In the genomic region with DNA sequence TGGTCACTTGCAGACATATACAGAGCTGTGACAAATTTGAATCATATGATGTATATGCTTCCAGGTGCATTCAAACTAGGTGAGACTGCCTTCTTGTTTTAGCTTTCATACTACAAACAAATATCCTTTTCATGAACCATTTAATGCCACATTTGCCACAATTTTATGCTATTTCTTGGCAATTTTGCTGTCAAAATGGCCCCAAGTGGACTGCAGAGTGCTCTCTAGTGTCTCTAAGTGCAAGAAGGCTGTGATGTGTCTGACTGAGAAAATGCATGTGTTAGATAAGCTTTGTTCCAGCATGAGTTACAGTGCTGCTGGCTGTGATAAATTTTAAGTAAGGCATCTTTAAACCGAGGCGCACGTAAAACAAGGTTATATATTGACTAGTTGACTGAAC, we compare ENCODE assay signal across 34 cellular contexts. TPM values are rescaled to one million over a fixed set of nuclear protein-coding genes. Genes with fewer than 3 reads are reported as not detected.
"Had no signal": no experiment of that assay in that cellular context is flagged by ENCODE, and none has a peak within 500 bp of the region (broad histone marks: within the 10 kb centered on the region; RNA-seq: fewer than 3 reads in every experiment).

No MANE protein-coding gene starts in this region.

- H3K4me3 ChIP-seq: adrenal gland, ascending aorta, body of pancreas, breast epithelium, cardiac muscle cell had no signal

- H3K27ac ChIP-seq: adrenal gland, ascending aorta, body of pancreas, brain microvascular endothelial cell, breast epithelium, cardiac muscle cell had no signal

- H3K36me3 ChIP-seq: adrenal gland, ascending aorta, brain microvascular endothelial cell, breast epithelium, cardiac muscle cell had no signal

- H3K27me3 ChIP-seq: adrenal gland, ascending aorta, body of pancreas, brain microvascular endothelial cell, cardiac muscle cell had no signal

- H3K9me3 ChIP-seq: adrenal gland, ascending aorta, breast epithelium had no signal

- FAIRE-seq: astrocyte, bronchial epithelial cell had no signal

- DNase-seq: activated effector memory CD4-positive, alpha-beta T cell treated with anti-CD3 and anti-CD28 coated beads, Interleukin-2, amount 50 U/mL, for 16 hours; activated effector memory CD4-positive, alpha-beta T cell treated with Interleukin-2 at 50 U/mL for 16 hours; activated gamma-delta T cell; activated gamma-delta T cell treated with Interleukin-2 at 50 U/mL for 16 hours; activated naive CD4-positive, alpha-beta T cell; activated naive CD4-positive, alpha-beta T cell treated with anti-CD3 and anti-CD28 coated beads for 36 hours; activated naive CD4-positive, alpha-beta T cell treated with anti-CD3 and anti-CD28 coated beads, Interleukin-2, amount 10 ng/mL, durations not matched to agents 7 days and 5 days; activated naive CD4-positive, alpha-beta T cell treated with anti-CD3 and anti-CD28 coated beads, Interleukin-2, amount 50 U/mL, for 16 hours; activated naive CD4-positive, alpha-beta T cell treated with Interleukin-2 at 50 U/mL for 16 hours; activated naive CD8-positive, alpha-beta T cell treated with anti-CD3 and anti-CD28 coated beads for 36 hours; activated naive CD8-positive, alpha-beta T cell treated with anti-CD3 and anti-CD28 coated beads, Interleukin-2, amount 10 ng/mL, durations not matched to agents 7 days and 5 days; activated naive CD8-positive, alpha-beta T cell treated with anti-CD3 and anti-CD28 coated beads, Interleukin-2, amount 50 U/mL, for 24 hours; activated T-cell treated with anti-CD3 and anti-CD28 coated beads for 4 hours; activated T-cell treated with anti-CD3 and anti-CD28 coated beads, Interleukin-2, amount 50 U/mL, for 1 hour; activated T-cell treated with anti-CD3 and anti-CD28 coated beads, Interleukin-2, amount 50 U/mL, for 24 hours; activated T-cell treated with anti-CD3 and anti-CD28 coated beads, Interleukin-2, amount 50 U/mL, for 4 hours; activated T-cell treated with anti-CD3 and anti-CD28 coated beads, Interleukin-2, amount 50 U/mL, for 48 hours; activated T-cell treated with anti-CD3 and anti-CD28 coated beads, Interleukin-2, amount 50 U/mL, for 72 hours; adrenal gland; amniotic stem cell; aorta; body of pancreas; brain microvascular endothelial cell; central memory CD4-positive, alpha-beta T cell; cerebellar nuclear complex had no signal

- H3K4me1 ChIP-seq: adrenal gland, ascending aorta, body of pancreas, breast epithelium had no signal

RNA-seq across cellular contexts. Expression of gene CDH13, which starts 38.3 kb away (rescaled TPM):
- total RNA-seq: activated naive CD4-positive, alpha-beta T cell treated with anti-CD3 and anti-CD28 coated beads for 36 hours; activated naive CD4-positive, alpha-beta T cell treated with anti-CD3 and anti-CD28 coated beads, Interleukin-2, amount 50 U/mL, for 72 hours; activated naive CD8-positive, alpha-beta T cell treated with anti-CD3 and anti-CD28 coated beads for 36 hours; activated naive CD8-positive, alpha-beta T cell treated with anti-CD3 and anti-CD28 coated beads, Interleukin-2, amount 10 ng/mL, durations not matched to agents 7 days and 5 days; activated T-cell treated with anti-CD3 and anti-CD28 coated beads, Interleukin-2, amount 50 U/mL, for 4 hours; activated T-cell treated with anti-CD3 and anti-CD28 coated beads, Interleukin-2, amount 50 U/mL, for 72 hours; activated T-helper 1 cell treated with anti-CD3 and anti-CD28 coated beads, Interleukin-12 subunit alpha, Interleukin-12 subunit beta, Interleukin-2, Interleukin-4 antibody, amounts not matched to agents 30 ng/mL and 10 ng/mL and 1 ng/mL, durations not matched to agents 14 hours and 24 hours and 36 hours; activated T-helper 17 cell treated with anti-CD3 and anti-CD28 coated beads, Interleukin-2, amount 50 U/mL, for 72 hours; activated T-helper 2 cell treated with anti-CD3 and anti-CD28 coated beads, Interferon-gamma antibody, Interleukin-2, Interleukin-4, amounts not matched to agents 10 μg/mL and 5 μg/mL and 100 μg/mL, durations not matched to agents 14 hours and 24 hours and 36 hours had no signal
